In genomic region chr2:219087848-219088247, GRCh38 we compare ENCODE assay signal across 24 cellular contexts. TPM values are rescaled to one million over a fixed set of nuclear protein-coding genes. Genes with fewer than 3 reads are reported as not detected.
"Had no signal": no experiment of that assay in that cellular context is flagged by ENCODE, and none has a peak within 500 bp of the region (broad histone marks: within the 10 kb centered on the region; RNA-seq: fewer than 3 reads in every experiment).

No MANE protein-coding gene starts in this region.

- H3K27me3 ChIP-seq: dorsolateral prefrontal cortex, gastrocnemius medialis, right atrium auricular region, sigmoid colon, tibial nerve, upper lobe of left lung had no signal

- H3K27me3 Mint-ChIP-seq: naive thymus-derived CD8-positive, alpha-beta T cell; stimulated activated memory B cell treated with anti-CD40 and anti-IgM and Interleukin-4, amounts not matched to agents 10 μg/mL and 1 μg/mL and 100 μg/mL, for 72 hours had no signal

- H3K4me3 ChIP-seq: dorsolateral prefrontal cortex, gastrocnemius medialis, lower lobe of right lung, prostate gland, right atrium auricular region, sigmoid colon, thoracic aorta, tibial nerve, upper lobe of left lung had no signal

- H3K9me3 ChIP-seq: gastrocnemius medialis, lower lobe of right lung, prostate gland, right atrium auricular region, sigmoid colon, thoracic aorta, tibial nerve, upper lobe of left lung had no signal

- DNase-seq: cortex of kidney; dorsolateral prefrontal cortex; effector CD4-positive, alpha-beta T cell; gastrocnemius medialis; left ventricle myocardium superior; lower lobe of right lung; naive thymus-derived CD8-positive, alpha-beta T cell; nucleus accumbens; sigmoid colon; stimulated activated CD4-positive, alpha-beta T cell treated with anti-CD3 and anti-CD28 coated beads, Interleukin-4, amount 100 ng/mL, for 4 hours; stimulated activated naive CD8-positive, alpha-beta T cell treated with anti-CD3 and anti-CD28 coated beads, Interleukin-15, Interleukin-2, amounts not matched to agents 100 U/mL and 50 U/mL, for 24 hours; upper lobe of left lung had no signal

- H3K27ac Mint-ChIP-seq: naive thymus-derived CD8-positive, alpha-beta T cell; nephron progenitor cell; stimulated activated memory B cell treated with anti-CD40 and anti-IgM and Interleukin-4, amounts not matched to agents 10 μg/mL and 1 μg/mL and 100 μg/mL, for 72 hours had no signal

- H3K36me3 ChIP-seq: gastrocnemius medialis, lower lobe of right lung, prostate gland, right atrium auricular region, sigmoid colon, thoracic aorta, upper lobe of left lung had no signal

- H3K9me3 Mint-ChIP-seq: naive thymus-derived CD8-positive, alpha-beta T cell; stimulated activated memory B cell treated with anti-CD40 and anti-IgM and Interleukin-4, amounts not matched to agents 10 μg/mL and 1 μg/mL and 100 μg/mL, for 72 hours had no signal

- H3K4me1 ChIP-seq: gastrocnemius medialis, prostate gland, right atrium auricular region, sigmoid colon had no signal

- H3K4me3 Mint-ChIP-seq: naive thymus-derived CD8-positive, alpha-beta T cell; stimulated activated memory B cell treated with anti-CD40 and anti-IgM and Interleukin-4, amounts not matched to agents 10 μg/mL and 1 μg/mL and 100 μg/mL, for 72 hours had no signal

- H3K27ac ChIP-seq: dorsolateral prefrontal cortex, gastrocnemius medialis, lower lobe of right lung, prostate gland, right atrium auricular region, sigmoid colon, thoracic aorta, tibial nerve, upper lobe of left lung had no signal

- ATAC-seq: gastrocnemius medialis; left ventricle myocardium superior; lower lobe of right lung; naive thymus-derived CD8-positive, alpha-beta T cell; stimulated activated memory B cell treated with anti-CD40 and anti-IgM and Interleukin-4, amounts not matched to agents 10 μg/mL and 1 μg/mL and 100 μg/mL, for 72 hours; stimulated activated naive CD8-positive, alpha-beta T cell treated with anti-CD3 and anti-CD28 coated beads, Interleukin-15, Interleukin-2, amounts not matched to agents 100 U/mL and 50 U/mL, for 24 hours had no signal

RNA-seq across cellular contexts. Expression of gene IHH, which starts 27.1 kb away (rescaled TPM):
- total RNA-seq: glomerular endothelial cell; left ventricle myocardium superior; myocyte; naive thymus-derived CD8-positive, alpha-beta T cell; osteocyte; right atrium auricular region; sigmoid colon; skeletal muscle tissue had no signal
- polyA plus RNA-seq: keratinocyte; naive thymus-derived CD8-positive, alpha-beta T cell had no signal

RNA-seq across cellular contexts. Expression of gene CFAP65, which starts 46.5 kb away (rescaled TPM):
- total RNA-seq: glomerular endothelial cell; left ventricle myocardium superior; mesenteric fat pad; naive thymus-derived CD8-positive, alpha-beta T cell; osteocyte; right atrium auricular region; sigmoid colon; skeletal muscle tissue; thoracic aorta; tibial nerve had no signal
- polyA plus RNA-seq: keratinocyte had no signal
